Comparison of ENCODE assay signal across 1 cellular context in genomic region chr22:19625331-19626041, GRCh38.
TF ChIP-seq lines count a peak whose summit lies in the region.

No MANE protein-coding gene starts in this region.

TF ChIP-seq in H1, 55 proteins besides CTCF, POLR2A, EP300 and RAD21:
- TF ChIP-seq POU5F1 (IDR thresholded peaks at IDR 0.05; ENCODE audit: low read depth, low read length), result no peak
- TF ChIP-seq EZH2 (IDR thresholded peaks at IDR 0.05; ENCODE audit: low read depth, low read length, severe bottlenecking), result no peak
- no peak for TF ChIP-seq NRF1 (IDR thresholded peaks at IDR 0.05; ENCODE audit: low read depth, low read length)
- TF ChIP-seq FOSL1 (IDR thresholded peaks at IDR 0.05; ENCODE audit: insufficient read depth, low read depth, low read length), result no peak
- no peak for TF ChIP-seq CHD1 (IDR thresholded peaks at IDR 0.05; ENCODE audit: low read depth, low read length)
- TF ChIP-seq HDAC6 (IDR thresholded peaks at IDR 0.05; ENCODE audit: low read depth, low read length), result no peak
- TF ChIP-seq KDM5A (IDR thresholded peaks at IDR 0.05; ENCODE audit: low read length), result no peak
- no peak for TF ChIP-seq RNF2 (IDR thresholded peaks at IDR 0.05; ENCODE audit: borderline replicate concordance, low read depth, low read length, missing control alignments, poor library complexity, severe bottlenecking)
- TF ChIP-seq EGR1 (IDR thresholded peaks at IDR 0.05; ENCODE audit: borderline replicate concordance, low read depth, low read length), result no peak
- TF ChIP-seq USF2 (IDR thresholded peaks at IDR 0.05; ENCODE audit: low read length), result no peak
- no peak for TF ChIP-seq RFX5 (IDR thresholded peaks at IDR 0.05; ENCODE audit: borderline replicate concordance, low read depth, low read length)
- TF ChIP-seq ZNF274 (IDR thresholded peaks at IDR 0.05; ENCODE audit: borderline replicate concordance, extremely low read depth, low read length), result no peak
- TF ChIP-seq GABPA (IDR thresholded peaks at IDR 0.05; ENCODE audit: borderline replicate concordance, insufficient read depth, low read length), result no peak
- TF ChIP-seq GTF2F1 (IDR thresholded peaks at IDR 0.05; ENCODE audit: borderline replicate concordance, low read depth, low read length), result no peak
- no peak for TF ChIP-seq TCF12 (IDR thresholded peaks at IDR 0.05; ENCODE audit: low read depth, low read length)
- no peak for TF ChIP-seq HDAC2 (IDR thresholded peaks at IDR 0.05; ENCODE audit: borderline replicate concordance in 1 of 2, low read depth in 2 of 2, low read length in 2 of 2)
- no peak for TF ChIP-seq E2F6 (IDR thresholded peaks at IDR 0.05)
- TF ChIP-seq JUND (IDR thresholded peaks at IDR 0.05; ENCODE audit: low read length), result no peak
